In genomic region chr3:146157325-146158060, GRCh38 we compare ENCODE assay signal across 2 cellular contexts.
TF ChIP-seq lines count a peak whose summit lies in the region.

No MANE protein-coding gene starts in this region.

TF ChIP-seq in endothelial cell of umbilical vein, 7 proteins besides CTCF, POLR2A, EP300 and RAD21 (continued from another document):
- TF ChIP-seq GATA2 (IDR thresholded peaks at IDR 0.05; ENCODE audit: insufficient read depth, insufficient read length, low read depth, low read length) (no peak), MAX (IDR thresholded peaks at IDR 0.05; ENCODE audit: insufficient read depth, insufficient read length) (no peak), MYC (IDR thresholded peaks at IDR 0.05; ENCODE audit: low read depth, low read length) (no peak), FOS (IDR thresholded peaks at IDR 0.05; ENCODE audit: borderline replicate concordance, insufficient read depth, low read length) (no peak)
TF ChIP-seq in endothelial cell of umbilical vein: peak in this region for 0.

TF ChIP-seq in HEK293T, 16 proteins besides CTCF, POLR2A, EP300 and RAD21 (continued from another document):
- TF ChIP-seq SP1 (IDR thresholded peaks at IDR 0.05) (no peak), FOXM1 (IDR thresholded peaks at IDR 0.05; ENCODE audit: borderline replicate concordance) (no peak), CTBP1 (IDR thresholded peaks at IDR 0.05; ENCODE audit: borderline replicate concordance) (no peak), FOXK2 (IDR thresholded peaks at IDR 0.05) (no peak)
